27 cellular contexts compared by ENCODE assay signal in genomic region chr6:159535629-159536028, GRCh38.
"Had no signal": no experiment of that assay in that cellular context is flagged by ENCODE, and none has a peak within 500 bp of the region (broad histone marks: within the 10 kb centered on the region; RNA-seq: fewer than 3 reads in every experiment).

No MANE protein-coding gene starts in this region.

- H3K9me3 ChIP-seq: adrenal gland, ascending aorta, breast epithelium, colonic mucosa had no signal

- H3K27ac ChIP-seq: adrenal gland, ascending aorta, breast epithelium, cardiac muscle cell, colonic mucosa, epithelial cell of prostate had no signal

- H3K4me3 ChIP-seq: adrenal gland, ascending aorta, breast epithelium, cardiac muscle cell, colonic mucosa had no signal

- H3K27me3 ChIP-seq: adrenal gland, ascending aorta, breast epithelium, cardiac muscle cell, colonic mucosa had no signal

- H3K4me1 ChIP-seq: adrenal gland, breast epithelium, colonic mucosa had no signal

- DNase-seq: activated CD4-positive, alpha-beta memory T cell treated with anti-CD3 and anti-CD28 coated beads for 36 hours; activated CD4-positive, alpha-beta T cell treated with anti-CD3 and anti-CD28 coated beads for 36 hours; activated CD4-positive, alpha-beta T cell treated with anti-CD3 and anti-CD28 coated beads, Interleukin-2, amount 10 ng/mL, durations not matched to agents 24 days and 14 days; activated CD4-positive, CD25-positive, alpha-beta regulatory T cell; activated CD4-positive, CD25-positive, alpha-beta regulatory T cell treated with anti-CD3 and anti-CD28 coated beads, Interleukin-2, amount 50 U/mL, for 72 hours; activated CD8-positive, alpha-beta memory T cell treated with anti-CD3 and anti-CD28 coated beads, Interleukin-2, amount 10 ng/mL, durations not matched to agents 7 days and 5 days; activated CD8-positive, alpha-beta memory T cell treated with anti-CD3 and anti-CD28 coated beads, Interleukin-2, amount 50 U/mL, for 4 hours; activated CD8-positive, alpha-beta T cell treated with anti-CD3 and anti-CD28 coated beads, Interleukin-2, amount 10 ng/mL, durations not matched to agents 7 days and 5 days; activated effector memory CD4-positive, alpha-beta T cell treated with anti-CD3 and anti-CD28 coated beads, Interleukin-2, amount 50 U/mL, for 16 hours; activated naive CD4-positive, alpha-beta T cell treated with anti-CD3 and anti-CD28 coated beads for 36 hours; activated naive CD8-positive, alpha-beta T cell treated with anti-CD3 and anti-CD28 coated beads for 36 hours; activated naive CD8-positive, alpha-beta T cell treated with anti-CD3 and anti-CD28 coated beads, Interleukin-2, amount 50 U/mL, for 24 hours; activated T-cell treated with anti-CD3 and anti-CD28 coated beads, Interleukin-2, amount 50 U/mL, for 1 hour; activated T-cell treated with anti-CD3 and anti-CD28 coated beads, Interleukin-2, amount 50 U/mL, for 48 hours; adrenal gland; amygdala; central memory CD4-positive, alpha-beta T cell; cerebellar nuclear complex; colonic mucosa; effector CD8-positive, alpha-beta T cell; head of caudate nucleus; T-helper 1 cell; T-helper 17 cell had no signal

- H3K36me3 ChIP-seq: adrenal gland, ascending aorta, breast epithelium, cardiac muscle cell, colonic mucosa had no signal
